In the genomic region with DNA sequence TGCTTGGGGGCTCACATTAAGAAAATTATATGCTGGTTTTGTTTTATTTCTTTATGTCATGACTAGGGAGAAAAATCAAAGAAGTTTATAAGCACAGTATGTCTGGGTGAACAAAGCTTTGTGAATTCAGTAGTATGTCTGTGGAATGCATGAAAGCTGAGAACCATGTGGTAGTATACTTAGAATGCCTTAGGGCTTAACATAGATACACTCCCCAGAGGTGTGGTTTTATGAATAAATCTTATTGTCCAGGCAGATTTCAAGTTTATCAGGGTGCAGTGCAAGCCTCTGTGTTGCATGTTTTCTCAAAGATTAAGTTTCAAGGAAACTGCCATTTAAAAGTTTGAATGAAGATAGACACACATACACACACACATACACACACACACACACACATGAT, we compare ENCODE assay signal across 21 cellular contexts.
"Had no signal": no experiment of that assay in that cellular context is flagged by ENCODE, and none has a peak within 500 bp of the region (broad histone marks: within the 10 kb centered on the region; RNA-seq: fewer than 3 reads in every experiment).

No MANE protein-coding gene starts in this region.

- DNase-seq: KBM-7, MV-4-11, NCI-H1048, NCI-H1105, NCI-H1417, NCI-H146, NCI-H1694 treated with DMSO at 0.1 percent for 48 hours, NCI-H1930, NCI-H2081, NCI-H2107, NCI-H2227 treated with DMSO at 0.1 percent for 48 hours, NCI-H446, NCI-H510A, NCI-H524 treated with DMSO at 0.1 percent for 48 hours, NCI-H69, NCI-H774, RPMI8226, SHP77, SK-N-SH, SW 1271 had no signal

- FAIRE-seq: RCC 7860 had no signal

- H3K9me3 ChIP-seq: SK-N-SH had no signal
